ENCODE assay signal across 25 cellular contexts in genomic region chrX:84322083-84322827, GRCh38.
DNase-seq lines count a peak whose midpoint lies in the region; ATAC-seq, FAIRE-seq and TF ChIP-seq lines count a peak whose summit lies in the region.
"Had no signal": no experiment of that assay in that cellular context is flagged by ENCODE, and none has a peak within 500 bp of the region (broad histone marks: within the 10 kb centered on the region; RNA-seq: fewer than 3 reads in every experiment).

No MANE protein-coding gene starts in this region.

- DNase-seq in kidney = no peak
- no peak for DNase-seq in NCI-H1092 treated with DMSO at 0.1 percent for 48 hours (lab: John Stamatoyannopoulos, UW)
- DNase-seq in activated CD4-positive, alpha-beta T cell treated with anti-CD3 and anti-CD28 coated beads for 4 hours = no peak
- DNase-seq: 8988T; C1 segment of cervical spinal cord; CD8-positive, alpha-beta T cell; GM23248; KG1; NCI-H1092; NCI-H1436 treated with DMSO at 0.1 percent for 48 hours; NCI-H1930; NCI-H510A; NCI-H774; OCI-M1; SJCRH30; T1000 had no signal

- no peak overlapping the region for H3K27ac ChIP-seq in kidney (ENCODE audit: low read depth in 2 of 2, low read length in 2 of 2)
- H3K27ac ChIP-seq: GM23248, HL-60, SJCRH30 had no signal

- peak; percentile 52 for FAIRE-seq in kidney (lab: Jason Lieb, UNC)
- FAIRE-seq: G401.6, GM18507, RCC 7860 had no signal

- no peaks in the 10 kb centered on the region for H3K4me1 ChIP-seq in kidney (ENCODE audit: control insufficient read depth in 1 of 2, insufficient read depth in 1 of 2, low read depth in 1 of 2, low read length in 2 of 2)
- H3K4me1 ChIP-seq: SJCRH30 had no signal

- no peak overlapping the region for H3K4me3 ChIP-seq in kidney (ENCODE audit: low read length in 2 of 2)
- H3K4me3 ChIP-seq: GM23248, HAP-1, SJCRH30 had no signal

- intact Hi-C loops in kidney (cut with DNase I) = no loop called here

- peak; percentile 65 for ATAC-seq in GM18861 (IDR thresholded peaks at IDR 0.05; ENCODE audit: unreplicated experiment)
- peak; percentile 79 for ATAC-seq in HG02678 (IDR thresholded peaks at IDR 0.05; ENCODE audit: unreplicated experiment)
- ATAC-seq in HG03139 (IDR thresholded peaks at IDR 0.05; ENCODE audit: unreplicated experiment) = peak; percentile 64
- no peak for ATAC-seq in HG03095 (IDR thresholded peaks at IDR 0.05; ENCODE audit: unreplicated experiment)
- ATAC-seq: CD8-positive, alpha-beta T cell had no signal

- no peaks in the 10 kb centered on the region for H3K36me3 ChIP-seq in kidney (ENCODE audit: control insufficient read depth in 1 of 2, insufficient read depth in 2 of 2, low read length in 2 of 2)
- H3K36me3 ChIP-seq: HAP-1 had no signal

- no peaks in the 10 kb centered on the region for H3K9me3 ChIP-seq in kidney (ENCODE audit: control insufficient read depth in 1 of 2, low read length in 2 of 2)
- H3K9me3 ChIP-seq: HAP-1, SJCRH30 had no signal

- H3K9ac ChIP-seq in kidney (ENCODE audit: low read length in 2 of 2) = no peak overlapping the region
- H3K9ac ChIP-seq: GM23248 had no signal

- TF ChIP-seq CTCF in kidney (IDR thresholded peaks at IDR 0.05; ENCODE audit: borderline replicate concordance, extremely low read depth, insufficient read depth) = no peak
